8 cellular contexts compared by ENCODE assay signal in genomic region chrX:48800574-48801280, GRCh38. TPM values are rescaled to one million over a fixed set of nuclear protein-coding genes. Genes with fewer than 3 reads are reported as not detected.
DNase-seq lines count a peak whose midpoint lies in the region; ATAC-seq and TF ChIP-seq lines count a peak whose summit lies in the region.

No MANE protein-coding gene starts in this region.

- no peaks in the 10 kb centered on the region for H3K9me3 ChIP-seq in testis

- H3K4me3 ChIP-seq in testis = peak overlapping the region; percentile 66 to 76

- ATAC-seq in HG02840 (IDR thresholded peaks at IDR 0.05; ENCODE audit: low FRiP score, unreplicated experiment) = no peak
- no peak for ATAC-seq in HG02571 (IDR thresholded peaks at IDR 0.05; ENCODE audit: unreplicated experiment)

- H3K27me3 ChIP-seq in layer of hippocampus (ENCODE audit: control insufficient read depth, insufficient read depth, low read length) = no peaks in the 10 kb centered on the region
- H3K27me3 ChIP-seq in testis = no peaks in the 10 kb centered on the region

- peaks cover 23% of the 10 kb centered on the region for H3K36me3 Mint-ChIP-seq in activated T-cell treated with anti-CD3 and anti-CD28 coated beads, Interleukin-2, amount 50 U/mL, for 24 hours (ENCODE audit: low read depth)
- peaks cover 3% of the 10 kb centered on the region for H3K36me3 Mint-ChIP-seq in activated naive CD8-positive, alpha-beta T cell treated with anti-CD3 and anti-CD28 coated beads for 36 hours

- TF ChIP-seq CTCF in testis (IDR thresholded peaks at IDR 0.05) = no peak

- H3K27ac ChIP-seq in layer of hippocampus (ENCODE audit: low read depth, low read length) = peak overlapping the region; percentile 91
- H3K27ac ChIP-seq in testis = peak overlapping the region; percentile 89 to 92

- 9 to 12% methylated on average over 11 to 17 of the region's 17 CpGs for WGBS in testis, 2 donors

- H3K27ac Mint-ChIP-seq in activated T-cell treated with anti-CD3 and anti-CD28 coated beads, Interleukin-2, amount 50 U/mL, for 24 hours = peak overlapping the region; percentile 97
- H3K27ac Mint-ChIP-seq in activated naive CD8-positive, alpha-beta T cell treated with anti-CD3 and anti-CD28 coated beads for 36 hours = peak overlapping the region; percentile 98

- no peak for DNase-seq in activated T-cell treated with anti-CD3 and anti-CD28 coated beads, Interleukin-2, amount 50 U/mL, for 24 hours
- no peak for DNase-seq in activated T-cell treated with anti-CD3 and anti-CD28 coated beads, Interleukin-2, amount 50 U/mL, for 48 hours
- no peak for DNase-seq in activated naive CD8-positive, alpha-beta T cell treated with anti-CD3 and anti-CD28 coated beads for 36 hours
- DNase-seq in testis = peak; percentile 18
- DNase-seq in NCI-H345 treated with DMSO at 0.1 percent for 48 hours (lab: John Stamatoyannopoulos, UW; ENCODE audit: unreplicated experiment) = no peak

- H3K4me1 Mint-ChIP-seq in activated T-cell treated with anti-CD3 and anti-CD28 coated beads, Interleukin-2, amount 50 U/mL, for 24 hours (ENCODE audit: low read depth) = peaks cover 14% of the 10 kb centered on the region
- peaks cover 5% of the 10 kb centered on the region for H3K4me1 Mint-ChIP-seq in activated naive CD8-positive, alpha-beta T cell treated with anti-CD3 and anti-CD28 coated beads for 36 hours

- intact Hi-C loops in testis (cut with DNase I; ENCODE audit: low total_unique reads) = no loop called here

- H3K4me3 Mint-ChIP-seq in activated T-cell treated with anti-CD3 and anti-CD28 coated beads, Interleukin-2, amount 50 U/mL, for 24 hours = peak overlapping the region; percentile 87
- peak overlapping the region; percentile 91 for H3K4me3 Mint-ChIP-seq in activated naive CD8-positive, alpha-beta T cell treated with anti-CD3 and anti-CD28 coated beads for 36 hours

- no peaks in the 10 kb centered on the region for H3K4me1 ChIP-seq in testis

- no peaks in the 10 kb centered on the region for H3K36me3 ChIP-seq in testis (ENCODE audit: low read depth, missing control alignments)

- no peak for TF ChIP-seq POLR2A in testis (IDR thresholded peaks at IDR 0.05)

- peaks cover 31% of the 10 kb centered on the region for H3K27me3 Mint-ChIP-seq in activated T-cell treated with anti-CD3 and anti-CD28 coated beads, Interleukin-2, amount 50 U/mL, for 24 hours
- H3K27me3 Mint-ChIP-seq in activated naive CD8-positive, alpha-beta T cell treated with anti-CD3 and anti-CD28 coated beads for 36 hours = no peaks in the 10 kb centered on the region

- H3K9me3 Mint-ChIP-seq in activated T-cell treated with anti-CD3 and anti-CD28 coated beads, Interleukin-2, amount 50 U/mL, for 24 hours = no peaks in the 10 kb centered on the region
- no peaks in the 10 kb centered on the region for H3K9me3 Mint-ChIP-seq in activated naive CD8-positive, alpha-beta T cell treated with anti-CD3 and anti-CD28 coated beads for 36 hours

RNA-seq across cellular contexts. Expression of gene HDAC6, which starts 1.1 kb away (rescaled TPM):
- total RNA-seq in activated naive CD8-positive, alpha-beta T cell treated with anti-CD3 and anti-CD28 coated beads for 36 hours = 10 to 100 TPM; 45.3 to 50.0 TPM
- 100 to 1,000 TPM; 223 to 269 TPM for total RNA-seq in testis
- 147 TPM for polyA plus RNA-seq in testis (ENCODE audit: insufficient read depth, low read depth, low replicate concordance)

RNA-seq across cellular contexts. Expression of gene GATA1, which starts 14.3 kb away (rescaled TPM):
- total RNA-seq in activated naive CD8-positive, alpha-beta T cell treated with anti-CD3 and anti-CD28 coated beads for 36 hours = not detected
- total RNA-seq in testis = under 1 TPM in 1 of 2 donors, not detected in 1; 0.24 TPM
- polyA plus RNA-seq in testis (ENCODE audit: insufficient read depth, low read depth, low replicate concordance) = 1.3 TPM

RNA-seq across cellular contexts. Expression of gene ERAS, which starts 25.6 kb away (rescaled TPM):
- under 1 TPM; 0.54 to 0.70 TPM for total RNA-seq in activated naive CD8-positive, alpha-beta T cell treated with anti-CD3 and anti-CD28 coated beads for 36 hours
- total RNA-seq in testis = 1 to 10 TPM; 1.4 to 2.0 TPM
- 0.76 TPM for polyA plus RNA-seq in testis (ENCODE audit: insufficient read depth, low read depth, low replicate concordance)

RNA-seq across cellular contexts. Expression of gene PCSK1N, which starts 34.7 kb away (rescaled TPM):
- total RNA-seq in activated naive CD8-positive, alpha-beta T cell treated with anti-CD3 and anti-CD28 coated beads for 36 hours = 1 to 10 TPM; 1.4 to 1.8 TPM
- 10 to 100 TPM; 62.5 to 82.8 TPM for total RNA-seq in testis
- 8.6 TPM for polyA plus RNA-seq in testis (ENCODE audit: insufficient read depth, low read depth, low replicate concordance)

RNA-seq across cellular contexts. Expression of gene GLOD5, which starts 39.2 kb away (rescaled TPM):
- not detected for total RNA-seq in activated naive CD8-positive, alpha-beta T cell treated with anti-CD3 and anti-CD28 coated beads for 36 hours
- total RNA-seq in testis = not detected
- polyA plus RNA-seq in testis (ENCODE audit: insufficient read depth, low read depth, low replicate concordance) = 0.83 TPM

Comparison
In these comparisons a context has a peak if more than half of its experiments do, and no peak if none do; other contexts are left out.
1. RNA of gene HDAC6, which starts 1.1 kb away (total RNA-seq): 223 to 269 TPM in testis; 45.3 to 50.0 TPM in activated naive CD8-positive, alpha-beta T cell treated with anti-CD3 and anti-CD28 coated beads for 36 hours; every median in the first group is over 4 times any median in the second.